ENCODE assay signal across 8 cellular contexts in the genomic region with DNA sequence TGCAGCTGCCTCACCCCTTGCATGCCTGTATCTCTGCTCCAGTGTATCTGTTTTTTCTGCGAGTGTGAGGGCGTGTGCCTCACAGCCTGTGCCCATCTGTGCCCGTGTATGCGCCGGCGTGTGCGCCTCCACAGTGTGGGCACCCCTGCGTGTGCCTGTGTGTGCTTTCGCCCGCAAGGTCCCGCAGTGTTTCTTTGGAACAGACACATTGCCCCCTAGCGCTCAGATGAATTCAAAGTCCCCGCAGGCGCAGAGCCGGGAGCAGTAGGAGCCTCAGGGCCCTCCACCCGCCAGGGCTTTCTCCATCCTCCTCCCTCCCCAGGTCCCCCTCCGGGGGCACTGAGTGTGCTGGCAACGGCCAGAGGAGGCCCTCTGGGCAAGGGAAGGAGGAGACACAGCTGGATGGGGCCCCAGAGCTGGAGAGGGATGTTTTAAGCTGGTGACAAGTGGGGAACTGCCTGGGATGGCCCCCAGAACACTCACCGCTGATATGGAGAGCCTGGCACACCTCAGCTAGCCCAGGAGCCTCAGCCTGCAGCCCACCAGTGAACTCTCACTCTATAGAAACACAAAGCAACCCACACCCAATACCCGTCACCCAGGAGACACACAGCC. TPM values are rescaled to one million over a fixed set of nuclear protein-coding genes. Genes with fewer than 3 reads are reported as not detected.
A peak's percentile ranks its signal among the peaks of the same experiment; 100 is the strongest.
DNase-seq lines count a peak whose midpoint lies in the region; ATAC-seq and TF ChIP-seq lines count a peak whose summit lies in the region.

No MANE protein-coding gene starts in this region.

- H3K36me3 ChIP-seq in BLaER1 = no peaks in the 10 kb centered on the region
- no peaks in the 10 kb centered on the region for H3K36me3 ChIP-seq in H7 (replicated peaks; ENCODE audit: control insufficient read depth, insufficient read depth, low read length)

- no peaks in the 10 kb centered on the region for H3K9me3 Mint-ChIP-seq in activated T-helper 1 cell treated with anti-CD3 and anti-CD28 coated beads, Interleukin-12 subunit alpha, Interleukin-12 subunit beta, Interleukin-2, Interleukin-4 antibody, amounts not matched to agents 30 ng/mL and 10 ng/mL and 1 ng/mL, durations not matched to agents 14 hours and 24 hours and 36 hours

- H3K4me2 ChIP-seq in BLaER1 = peak overlapping the region; percentile 51

- H3K9me3 ChIP-seq in BLaER1 = peaks cover under 1% of the 10 kb centered on the region; the same call in 1 of the 2 replicates

- intact Hi-C loops in activated T-helper 1 cell treated with anti-CD3 and anti-CD28 coated beads, Interleukin-12 subunit alpha, Interleukin-12 subunit beta, Interleukin-2, Interleukin-4 antibody, amounts not matched to agents 30 ng/mL and 10 ng/mL and 1 ng/mL, durations not matched to agents 14 hours and 24 hours and 36 hours (cut with micrococcal nuclease) = loop anchor here (2.0 kb wide), 2 partner anchors 1048 to 1126 kb away; no protein-coding TSS in a partner anchor

- H3K4me1 ChIP-seq in BLaER1 = peaks cover 35% of the 10 kb centered on the region

- peak overlapping the region; percentile 53 for H3K4me3 Mint-ChIP-seq in activated T-helper 1 cell treated with anti-CD3 and anti-CD28 coated beads, Interleukin-12 subunit alpha, Interleukin-12 subunit beta, Interleukin-2, Interleukin-4 antibody, amounts not matched to agents 30 ng/mL and 10 ng/mL and 1 ng/mL, durations not matched to agents 14 hours and 24 hours and 36 hours

- DNase-seq in H7 = peak; percentile 92
- DNase-seq in NOMO-1 (lab: John Stamatoyannopoulos, UW; ENCODE audit: unreplicated experiment in 2 of 2) = peak; percentile 39 to 60
- peak; percentile 14 for DNase-seq in activated T-helper 1 cell treated with anti-CD3 and anti-CD28 coated beads, Interleukin-12 subunit alpha, Interleukin-12 subunit beta, Interleukin-2, Interleukin-4 antibody, amounts not matched to agents 30 ng/mL and 10 ng/mL and 1 ng/mL, durations not matched to agents 14 hours and 24 hours and 36 hours (ENCODE audit: low spot score)
- peak; percentile 69 for DNase-seq in fibroblast of villous mesenchyme (ENCODE audit: low read depth)
- DNase-seq in occipital lobe (lab: John Stamatoyannopoulos, UW) = peak; percentile 72
- DNase-seq in NCI-H187 (lab: John Stamatoyannopoulos, UW) = no peak

- H4K20me1 ChIP-seq in BLaER1 = peaks cover 7% of the 10 kb centered on the region; the same call in 1 of the 2 replicates

- H3K4me3 ChIP-seq in BLaER1 (no peak overlapping the region), H7 (ENCODE audit: insufficient read depth, low read depth, low read length) (no peak overlapping the region), fibroblast of villous mesenchyme (ENCODE audit: low read depth, low read length) (no peak overlapping the region)

- H3K36me3 Mint-ChIP-seq in activated T-helper 1 cell treated with anti-CD3 and anti-CD28 coated beads, Interleukin-12 subunit alpha, Interleukin-12 subunit beta, Interleukin-2, Interleukin-4 antibody, amounts not matched to agents 30 ng/mL and 10 ng/mL and 1 ng/mL, durations not matched to agents 14 hours and 24 hours and 36 hours (ENCODE audit: low read depth) = no peaks in the 10 kb centered on the region

- H3K4me1 Mint-ChIP-seq in activated T-helper 1 cell treated with anti-CD3 and anti-CD28 coated beads, Interleukin-12 subunit alpha, Interleukin-12 subunit beta, Interleukin-2, Interleukin-4 antibody, amounts not matched to agents 30 ng/mL and 10 ng/mL and 1 ng/mL, durations not matched to agents 14 hours and 24 hours and 36 hours (ENCODE audit: low read depth) = peaks cover 13% of the 10 kb centered on the region

- peaks cover 38% of the 10 kb centered on the region for H3K27me3 Mint-ChIP-seq in activated T-helper 1 cell treated with anti-CD3 and anti-CD28 coated beads, Interleukin-12 subunit alpha, Interleukin-12 subunit beta, Interleukin-2, Interleukin-4 antibody, amounts not matched to agents 30 ng/mL and 10 ng/mL and 1 ng/mL, durations not matched to agents 14 hours and 24 hours and 36 hours (ENCODE audit: insufficient read depth)

- H3K9ac ChIP-seq in BLaER1 = no peak overlapping the region

- ATAC-seq in HG03439 (IDR thresholded peaks at IDR 0.05; ENCODE audit: unreplicated experiment) = no peak

- no peak overlapping the region for H3K27ac Mint-ChIP-seq in activated T-helper 1 cell treated with anti-CD3 and anti-CD28 coated beads, Interleukin-12 subunit alpha, Interleukin-12 subunit beta, Interleukin-2, Interleukin-4 antibody, amounts not matched to agents 30 ng/mL and 10 ng/mL and 1 ng/mL, durations not matched to agents 14 hours and 24 hours and 36 hours

- peak; percentile 74 for TF ChIP-seq CTCF in fibroblast of villous mesenchyme (IDR thresholded peaks at IDR 0.05; ENCODE audit: insufficient read depth, low read depth, low read length)

- H3K27ac ChIP-seq in BLaER1 = no peak overlapping the region; the same call in 1 of the 2 replicates

- H3K27me3 ChIP-seq in BLaER1 (peaks cover 24% of the 10 kb centered on the region), H7 (ENCODE audit: control insufficient read depth, insufficient read depth, low read length) (peaks cover 40% of the 10 kb centered on the region)

RNA-seq across cellular contexts. Expression of gene MN1, which starts 3.2 kb away (rescaled TPM):
- 22.1 and 26.4 TPM in 2 replicates for total RNA-seq in H7 (2014; rRNA removed; shearing (Covaris generic))
- total RNA-seq in activated T-helper 1 cell treated with anti-CD3 and anti-CD28 coated beads, Interleukin-12 subunit alpha, Interleukin-12 subunit beta, Interleukin-2, Interleukin-4 antibody, amounts not matched to agents 30 ng/mL and 10 ng/mL and 1 ng/mL, durations not matched to agents 14 hours and 24 hours and 36 hours = 0.07 and 0.08 TPM in 2 replicates
- total RNA-seq in fibroblast of villous mesenchyme (0.86 and 3.9 TPM in 2 replicates), occipital lobe (24.8 TPM)

Comparison
In these comparisons a context has a peak if more than half of its experiments do, and no peak if none do; other contexts are left out.
1. DNase-seq: peak in H7 (single experiment), NOMO-1 (2 of 2), activated T-helper 1 cell treated with anti-CD3 and anti-CD28 coated beads, Interleukin-12 subunit alpha, Interleukin-12 subunit beta, Interleukin-2, Interleukin-4 antibody, amounts not matched to agents 30 ng/mL and 10 ng/mL and 1 ng/mL, durations not matched to agents 14 hours and 24 hours and 36 hours (single experiment), fibroblast of villous mesenchyme (single experiment) and occipital lobe (single experiment); none in NCI-H187 (0 of 2).